Comparison of ENCODE assay signal across 10 cellular contexts in genomic region chr18:26103579-26103978, GRCh38. TPM values are rescaled to one million over a fixed set of nuclear protein-coding genes. Genes with fewer than 3 reads are reported as not detected.
A peak's percentile ranks its signal among the peaks of the same experiment; 100 is the strongest.
DNase-seq lines count a peak whose midpoint lies in the region; ATAC-seq and TF ChIP-seq lines count a peak whose summit lies in the region.
"Had no signal": no experiment of that assay in that cellular context is flagged by ENCODE, and none has a peak within 500 bp of the region (broad histone marks: within the 10 kb centered on the region; RNA-seq: fewer than 3 reads in every experiment).

No MANE protein-coding gene starts in this region.

- DNase-seq in HT1080 (ENCODE audit: low read depth) (peak; percentile 11), activated T-cell treated with anti-CD3 and anti-CD28 coated beads for 24 hours (ENCODE audit: low read depth) (peak; percentile 10), left colon (peak in 1 of 2 donors; percentile 18), NCI-H146 (lab: John Stamatoyannopoulos, UW) (no peak), NCI-H2107 (lab: John Stamatoyannopoulos, UW) (no peak), NCI-H2171 treated with DMSO at 0.1 percent for 48 hours (lab: John Stamatoyannopoulos, UW) (no peak)
- DNase-seq: adrenal gland had no signal

- no peak overlapping the region for H3K27ac ChIP-seq in C4-2B
- H3K27ac ChIP-seq: adrenal gland, Peyer's patch had no signal

- TF ChIP-seq CTCF in C4-2B (conservative IDR thresholded peaks at IDR 0.05): peak; percentile 20

- peak; percentile 46 for ATAC-seq in left colon
- no peak for ATAC-seq in GM21515 (IDR thresholded peaks at IDR 0.05; ENCODE audit: unreplicated experiment)

- intact Hi-C loops in left colon (cut with DNase I, micrococcal nuclease): no loop called here

RNA-seq across cellular contexts. Expression of gene SS18, which starts 13.2 kb away (rescaled TPM):
- 84.3 and 108 TPM in 2 replicates for total RNA-seq in HT1080 (2014; rRNA removed; shearing (Covaris generic))
- polyA plus RNA-seq in HT1080 (2015; cell fraction: cytosol; rRNA removed): 66.5 and 75.7 TPM in 2 replicates
- polyA plus RNA-seq in HT1080 (2015; cell fraction: nucleus; rRNA removed): 172 and 186 TPM in 2 replicates
- 10 to 100 TPM; 47.6 to 48.4 TPM for total RNA-seq in left colon

RNA-seq across cellular contexts. Expression of gene PSMA8, which starts 30.1 kb away (rescaled TPM):
- not detected in 2 replicates for total RNA-seq in HT1080 (2014; rRNA removed; shearing (Covaris generic))
- polyA plus RNA-seq in HT1080 (2015; cell fraction: cytosol; rRNA removed): not detected in 2 replicates
- polyA plus RNA-seq in HT1080 (2015; cell fraction: nucleus; rRNA removed): not detected in 2 replicates
- not detected for total RNA-seq in left colon
- total RNA-seq: Peyer's patch had no signal

Comparison
In these comparisons a context has a peak if more than half of its experiments do, and no peak if none do; other contexts are left out.
1. DNase-seq: peak in HT1080 (single experiment) and activated T-cell treated with anti-CD3 and anti-CD28 coated beads for 24 hours (single experiment); none in NCI-H146 (single experiment), NCI-H2107 (single experiment) and NCI-H2171 treated with DMSO at 0.1 percent for 48 hours (single experiment).